Comparison of ENCODE assay signal across 29 cellular contexts in the genomic region with DNA sequence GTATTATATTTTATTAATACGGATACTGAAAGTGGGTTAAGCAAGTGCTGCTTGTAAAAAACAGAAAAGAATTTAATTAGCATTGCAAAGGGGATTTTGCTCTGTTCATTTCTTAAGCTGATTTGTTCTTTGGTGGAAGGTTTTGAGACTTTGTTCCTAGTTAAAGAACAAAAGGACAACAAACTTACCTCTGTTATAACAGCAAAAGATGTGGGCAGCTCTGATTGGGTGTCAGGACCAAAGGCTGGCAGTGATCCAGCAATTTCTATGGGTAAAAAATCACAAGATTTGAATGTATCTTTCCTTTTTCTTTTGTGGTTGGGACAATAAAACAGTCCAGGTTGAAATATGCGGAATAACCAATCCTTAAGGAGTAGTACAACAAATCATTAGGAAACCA.
"Had no signal": no experiment of that assay in that cellular context is flagged by ENCODE, and none has a peak within 500 bp of the region (broad histone marks: within the 10 kb centered on the region; RNA-seq: fewer than 3 reads in every experiment).

No MANE protein-coding gene starts in this region.

- DNase-seq: activated CD4-positive, alpha-beta memory T cell treated with anti-CD3 and anti-CD28 coated beads, Interleukin-2, amount 10 ng/mL, durations not matched to agents 7 days and 5 days; activated CD4-positive, alpha-beta T cell treated with anti-CD3 and anti-CD28 coated beads for 1 hour; activated CD4-positive, alpha-beta T cell treated with anti-CD3 and anti-CD28 coated beads for 36 hours; activated CD4-positive, alpha-beta T cell treated with anti-CD3 and anti-CD28 coated beads for 48 hours; activated CD4-positive, alpha-beta T cell treated with anti-CD3 and anti-CD28 coated beads, Interleukin-2, amount 10 ng/mL, durations not matched to agents 7 days and 5 days; activated CD4-positive, alpha-beta T cell treated with anti-CD3 and anti-CD28 coated beads, Interleukin-2, amount 50 U/mL, for 48 hours; activated CD4-positive, CD25-positive, alpha-beta regulatory T cell; activated CD8-positive, alpha-beta memory T cell treated with anti-CD3 and anti-CD28 coated beads for 24 hours; activated CD8-positive, alpha-beta memory T cell treated with anti-CD3 and anti-CD28 coated beads, Interleukin-2, amount 10 ng/mL, durations not matched to agents 7 days and 5 days; activated CD8-positive, alpha-beta memory T cell treated with anti-CD3 and anti-CD28 coated beads, Interleukin-2, amount 50 U/mL, for 48 hours; activated CD8-positive, alpha-beta T cell treated with anti-CD3 and anti-CD28 coated beads, Interleukin-2, amount 10 ng/mL, durations not matched to agents 7 days and 5 days; activated effector memory CD4-positive, alpha-beta T cell treated with Interleukin-2 at 50 U/mL for 16 hours; activated gamma-delta T cell; activated naive CD4-positive, alpha-beta T cell treated with anti-CD3 and anti-CD28 coated beads, Interleukin-2, amount 10 ng/mL, durations not matched to agents 7 days and 5 days; activated naive CD4-positive, alpha-beta T cell treated with Interleukin-2 at 50 U/mL for 16 hours; activated naive CD8-positive, alpha-beta T cell treated with anti-CD3 and anti-CD28 coated beads, Interleukin-2, amount 10 ng/mL, durations not matched to agents 7 days and 5 days; activated naive CD8-positive, alpha-beta T cell treated with anti-CD3 and anti-CD28 coated beads, Interleukin-2, amount 50 U/mL, for 24 hours; activated T-cell treated with anti-CD3 and anti-CD28 coated beads, Interleukin-2, amount 50 U/mL, for 24 hours; activated T-cell treated with anti-CD3 and anti-CD28 coated beads, Interleukin-2, amount 50 U/mL, for 48 hours; amygdala; aorta; body of pancreas; brain microvascular endothelial cell; central memory CD4-positive, alpha-beta T cell; T-helper 1 cell; T-helper 2 cell; T-helper 9 cell; WERI-Rb-1 had no signal

- H3K4me1 ChIP-seq: body of pancreas, breast epithelium had no signal

- H3K27ac ChIP-seq: body of pancreas, brain microvascular endothelial cell, breast epithelium, WERI-Rb-1 had no signal

- H3K27me3 ChIP-seq: body of pancreas, brain microvascular endothelial cell, breast epithelium had no signal

- H3K36me3 ChIP-seq: brain microvascular endothelial cell, breast epithelium, WERI-Rb-1 had no signal

- H3K4me3 ChIP-seq: body of pancreas, breast epithelium had no signal

- H3K9me3 ChIP-seq: body of pancreas, breast epithelium had no signal
